ENCODE assay signal across 34 cellular contexts in genomic region chr10:97623277-97623676, GRCh38. TPM values are rescaled to one million over a fixed set of nuclear protein-coding genes. Genes with fewer than 3 reads are reported as not detected.
"Had no signal": no experiment of that assay in that cellular context is flagged by ENCODE, and none has a peak within 500 bp of the region (broad histone marks: within the 10 kb centered on the region; RNA-seq: fewer than 3 reads in every experiment).

No MANE protein-coding gene starts in this region.

- H3K27me3 ChIP-seq: adrenal gland, breast epithelium, cardiac muscle cell, colonic mucosa, dorsolateral prefrontal cortex had no signal

- H3K4me3 ChIP-seq: adrenal gland, breast epithelium, cardiac muscle cell, colonic mucosa, dorsolateral prefrontal cortex had no signal

- H3K4me1 ChIP-seq: adrenal gland, breast epithelium, colonic mucosa had no signal

- DNase-seq: activated CD4-positive, alpha-beta memory T cell treated with anti-CD3 and anti-CD28 coated beads for 36 hours; activated CD4-positive, alpha-beta T cell treated with anti-CD3 and anti-CD28 coated beads for 36 hours; activated CD4-positive, alpha-beta T cell treated with anti-CD3 and anti-CD28 coated beads, Interleukin-2, amount 10 ng/mL, durations not matched to agents 24 days and 14 days; activated CD4-positive, CD25-positive, alpha-beta regulatory T cell; activated CD4-positive, CD25-positive, alpha-beta regulatory T cell treated with anti-CD3 and anti-CD28 coated beads, Interleukin-2, amount 50 U/mL, for 72 hours; activated CD8-positive, alpha-beta memory T cell treated with anti-CD3 and anti-CD28 coated beads, Interleukin-2, amount 10 ng/mL, durations not matched to agents 7 days and 5 days; activated CD8-positive, alpha-beta memory T cell treated with anti-CD3 and anti-CD28 coated beads, Interleukin-2, amount 50 U/mL, for 4 hours; activated CD8-positive, alpha-beta T cell treated with anti-CD3 and anti-CD28 coated beads, Interleukin-2, amount 10 ng/mL, durations not matched to agents 7 days and 5 days; activated effector memory CD4-positive, alpha-beta T cell treated with anti-CD3 and anti-CD28 coated beads, Interleukin-2, amount 50 U/mL, for 16 hours; activated naive CD4-positive, alpha-beta T cell treated with anti-CD3 and anti-CD28 coated beads for 36 hours; activated naive CD8-positive, alpha-beta T cell treated with anti-CD3 and anti-CD28 coated beads for 36 hours; activated naive CD8-positive, alpha-beta T cell treated with anti-CD3 and anti-CD28 coated beads, Interleukin-2, amount 50 U/mL, for 24 hours; activated T-cell treated with anti-CD3 and anti-CD28 coated beads, Interleukin-2, amount 50 U/mL, for 1 hour; activated T-cell treated with anti-CD3 and anti-CD28 coated beads, Interleukin-2, amount 50 U/mL, for 48 hours; adrenal gland; amygdala; aorta; central memory CD4-positive, alpha-beta T cell; cerebellar nuclear complex; colonic mucosa; dorsolateral prefrontal cortex; effector memory CD4-positive, alpha-beta T cell; endodermal cell; foreskin fibroblast; glutamatergic neuron; T-helper 2 cell had no signal

- H3K9me3 ChIP-seq: adrenal gland, breast epithelium, colonic mucosa had no signal

- FAIRE-seq: frontal cortex had no signal

- ATAC-seq: activated CD4-positive, alpha-beta T cell treated with anti-CD3 and anti-CD28 coated beads for 36 hours; activated CD8-positive, alpha-beta memory T cell treated with anti-CD3 and anti-CD28 coated beads, Interleukin-2, amount 10 ng/mL, durations not matched to agents 7 days and 5 days; activated CD8-positive, alpha-beta T cell treated with anti-CD3 and anti-CD28 coated beads, Interleukin-2, amount 10 ng/mL, durations not matched to agents 7 days and 5 days; activated naive CD8-positive, alpha-beta T cell treated with anti-CD3 and anti-CD28 coated beads, Interleukin-2, amount 50 U/mL, for 24 hours; esophagus mucosa had no signal

- H3K36me3 ChIP-seq: adrenal gland, breast epithelium, cardiac muscle cell, colonic mucosa had no signal

- H3K27ac ChIP-seq: adrenal gland, breast epithelium, cardiac muscle cell, colonic mucosa, dorsolateral prefrontal cortex had no signal

RNA-seq across cellular contexts. Expression of gene C10orf62, which starts 33.8 kb away (rescaled TPM):
- total RNA-seq: activated CD4-positive, alpha-beta memory T cell treated with anti-CD3 and anti-CD28 coated beads for 36 hours; activated CD4-positive, alpha-beta T cell treated with anti-CD3 and anti-CD28 coated beads for 36 hours; activated CD4-positive, alpha-beta T cell treated with anti-CD3 and anti-CD28 coated beads, Interleukin-2, amount 10 ng/mL, durations not matched to agents 24 days and 14 days; activated CD8-positive, alpha-beta memory T cell treated with anti-CD3 and anti-CD28 coated beads for 36 hours; activated CD8-positive, alpha-beta memory T cell treated with anti-CD3 and anti-CD28 coated beads, Interleukin-2, amount 10 ng/mL, durations not matched to agents 7 days and 5 days; activated CD8-positive, alpha-beta T cell treated with anti-CD3 and anti-CD28 coated beads, Interleukin-2, amount 10 ng/mL, durations not matched to agents 7 days and 5 days; activated naive CD4-positive, alpha-beta T cell treated with anti-CD3 and anti-CD28 coated beads for 36 hours; activated naive CD8-positive, alpha-beta T cell treated with anti-CD3 and anti-CD28 coated beads for 36 hours; activated T-helper 1 cell treated with anti-CD3 and anti-CD28 coated beads, Interleukin-12 subunit alpha, Interleukin-12 subunit beta, Interleukin-2, Interleukin-4 antibody, amounts not matched to agents 30 ng/mL and 10 ng/mL and 1 ng/mL, durations not matched to agents 14 hours and 24 hours and 36 hours; activated T-helper 2 cell treated with anti-CD3 and anti-CD28 coated beads, Interferon-gamma antibody, Interleukin-2, Interleukin-4, amounts not matched to agents 10 μg/mL and 5 μg/mL and 100 μg/mL, durations not matched to agents 14 hours and 24 hours and 36 hours; colonic mucosa; endodermal cell; frontal cortex; T-helper 1 cell treated with Interleukin-12 subunit alpha and Interleukin-12 subunit beta and Interleukin-4 antibody, amounts not matched to agents 30 ng/mL and 1 ng/mL, for 36 hours had no signal
- polyA plus RNA-seq: cardiac muscle cell had no signal

RNA-seq across cellular contexts. Expression of gene HOGA1, which starts 39.1 kb away (rescaled TPM):
- total RNA-seq: activated CD4-positive, alpha-beta memory T cell treated with anti-CD3 and anti-CD28 coated beads for 36 hours; activated CD4-positive, alpha-beta T cell treated with anti-CD3 and anti-CD28 coated beads for 36 hours; activated CD4-positive, alpha-beta T cell treated with anti-CD3 and anti-CD28 coated beads, Interleukin-2, amount 10 ng/mL, durations not matched to agents 24 days and 14 days; activated CD8-positive, alpha-beta memory T cell treated with anti-CD3 and anti-CD28 coated beads for 36 hours; activated CD8-positive, alpha-beta memory T cell treated with anti-CD3 and anti-CD28 coated beads, Interleukin-2, amount 10 ng/mL, durations not matched to agents 7 days and 5 days; activated CD8-positive, alpha-beta T cell treated with anti-CD3 and anti-CD28 coated beads, Interleukin-2, amount 10 ng/mL, durations not matched to agents 7 days and 5 days; activated naive CD4-positive, alpha-beta T cell treated with anti-CD3 and anti-CD28 coated beads for 36 hours; activated naive CD8-positive, alpha-beta T cell treated with anti-CD3 and anti-CD28 coated beads for 36 hours; activated T-helper 1 cell treated with anti-CD3 and anti-CD28 coated beads, Interleukin-12 subunit alpha, Interleukin-12 subunit beta, Interleukin-2, Interleukin-4 antibody, amounts not matched to agents 30 ng/mL and 10 ng/mL and 1 ng/mL, durations not matched to agents 14 hours and 24 hours and 36 hours; activated T-helper 2 cell treated with anti-CD3 and anti-CD28 coated beads, Interferon-gamma antibody, Interleukin-2, Interleukin-4, amounts not matched to agents 10 μg/mL and 5 μg/mL and 100 μg/mL, durations not matched to agents 14 hours and 24 hours and 36 hours; T-helper 1 cell treated with Interleukin-12 subunit alpha and Interleukin-12 subunit beta and Interleukin-4 antibody, amounts not matched to agents 30 ng/mL and 1 ng/mL, for 36 hours had no signal

RNA-seq across cellular contexts. Expression of gene ANKRD2, which starts 50.7 kb away (rescaled TPM):
- total RNA-seq: activated CD4-positive, alpha-beta memory T cell treated with anti-CD3 and anti-CD28 coated beads for 36 hours; activated CD4-positive, alpha-beta T cell treated with anti-CD3 and anti-CD28 coated beads for 36 hours; activated CD4-positive, alpha-beta T cell treated with anti-CD3 and anti-CD28 coated beads, Interleukin-2, amount 10 ng/mL, durations not matched to agents 24 days and 14 days; activated naive CD8-positive, alpha-beta T cell treated with anti-CD3 and anti-CD28 coated beads for 36 hours; activated T-helper 1 cell treated with anti-CD3 and anti-CD28 coated beads, Interleukin-12 subunit alpha, Interleukin-12 subunit beta, Interleukin-2, Interleukin-4 antibody, amounts not matched to agents 30 ng/mL and 10 ng/mL and 1 ng/mL, durations not matched to agents 14 hours and 24 hours and 36 hours; breast epithelium; cardiac muscle cell; endodermal cell; frontal cortex; T-helper 1 cell treated with Interleukin-12 subunit alpha and Interleukin-12 subunit beta and Interleukin-4 antibody, amounts not matched to agents 30 ng/mL and 1 ng/mL, for 36 hours had no signal
- polyA plus RNA-seq: cardiac muscle cell had no signal
